Comparison of ENCODE assay signal across 14 cellular contexts in genomic region chr11:75592699-75593098, GRCh38. TPM values are rescaled to one million over a fixed set of nuclear protein-coding genes. Genes with fewer than 3 reads are reported as not detected.
A peak's percentile ranks its signal among the peaks of the same experiment; 100 is the strongest.
DNase-seq lines count a peak whose midpoint lies in the region; ATAC-seq and TF ChIP-seq lines count a peak whose summit lies in the region.
"Had no signal": no experiment of that assay in that cellular context is flagged by ENCODE, and none has a peak within 500 bp of the region (broad histone marks: within the 10 kb centered on the region; RNA-seq: fewer than 3 reads in every experiment).

No MANE protein-coding gene starts in this region.

- no peak for TF ChIP-seq CTCF in natural killer cell (IDR thresholded peaks at IDR 0.05)
- no peak for TF ChIP-seq CTCF in colonic mucosa (IDR thresholded peaks at IDR 0.05)
- TF ChIP-seq CTCF in HFFc6 (IDR thresholded peaks at IDR 0.05): no peak

- H3K27ac ChIP-seq in colonic mucosa: no peak overlapping the region
- H3K27ac ChIP-seq: parathyroid adenoma, testis had no signal

- H3K27me3 Mint-ChIP-seq in natural killer cell treated with Interleukin-12 subunit alpha and Interleukin-12 subunit beta and Interleukin-15 and Interleukin-18, amount 100 ng/mL, for 72 hours: peaks cover 0 to 8% of the 10 kb centered on the region in 2 donors
- H3K27me3 Mint-ChIP-seq in natural killer cell (ENCODE audit: low read depth in 2 of 2): peaks cover 0 to 5% of the 10 kb centered on the region in 2 donors
- peaks cover 30% of the 10 kb centered on the region for H3K27me3 Mint-ChIP-seq in HFFc6 (ENCODE audit: insufficient read depth)

- peak overlapping the region in 1 of 2 donors; percentile 21 for H3K27ac Mint-ChIP-seq in natural killer cell treated with Interleukin-12 subunit alpha and Interleukin-12 subunit beta and Interleukin-15 and Interleukin-18, amount 100 ng/mL, for 72 hours
- H3K27ac Mint-ChIP-seq in natural killer cell (peak overlapping the region in 1 of 2 donors; percentile 30), HFFc6 (no peak overlapping the region)
- H3K27ac Mint-ChIP-seq: memory B cell; T-helper 2 cell treated with Interferon-gamma antibody and Interleukin-4, amounts not matched to agents 5 μg/mL and 100 μg/mL, for 36 hours had no signal

- no peaks in the 10 kb centered on the region for H3K27me3 ChIP-seq in colonic mucosa
- H3K27me3 ChIP-seq: testis had no signal

- peaks cover 15 to 18% of the 10 kb centered on the region in 2 donors for H3K4me1 Mint-ChIP-seq in natural killer cell treated with Interleukin-12 subunit alpha and Interleukin-12 subunit beta and Interleukin-15 and Interleukin-18, amount 100 ng/mL, for 72 hours (ENCODE audit: low read depth in 2 of 2)
- H3K4me1 Mint-ChIP-seq in natural killer cell: peaks cover 14 to 22% of the 10 kb centered on the region in 2 donors
- H3K4me1 Mint-ChIP-seq in HFFc6 (ENCODE audit: low read depth): no peaks in the 10 kb centered on the region

- H3K9ac ChIP-seq in colonic mucosa (ENCODE audit: low read depth in 2 of 2, low read length in 2 of 2): no peak overlapping the region
- H3K9ac ChIP-seq: parathyroid adenoma had no signal

- no peaks in the 10 kb centered on the region for H3K4me1 ChIP-seq in colonic mucosa
- H3K4me1 ChIP-seq: parathyroid adenoma, testis had no signal

- H3K36me3 Mint-ChIP-seq in natural killer cell treated with Interleukin-12 subunit alpha and Interleukin-12 subunit beta and Interleukin-15 and Interleukin-18, amount 100 ng/mL, for 72 hours: no peaks in the 10 kb centered on the region
- no peaks in the 10 kb centered on the region for H3K36me3 Mint-ChIP-seq in natural killer cell
- H3K36me3 Mint-ChIP-seq in HFFc6 (ENCODE audit: low read depth): no peaks in the 10 kb centered on the region
- H3K36me3 Mint-ChIP-seq: memory B cell had no signal

- H3K36me3 ChIP-seq in colonic mucosa: no peaks in the 10 kb centered on the region

- DNase-seq in natural killer cell treated with Interleukin-12 subunit alpha and Interleukin-12 subunit beta and Interleukin-15 and Interleukin-18, amount 100 ng/mL, for 72 hours (ENCODE audit: low spot score): no peak
- DNase-seq in natural killer cell (no peak), NCI-H345 treated with DMSO at 0.1 percent for 48 hours (lab: John Stamatoyannopoulos, UW; ENCODE audit: unreplicated experiment) (peak; percentile 55), colonic mucosa (peak; percentile 61), HFFc6 (no peak)
- DNase-seq in stimulated activated CD4-positive, alpha-beta T cell treated with anti-CD3 and anti-CD28 coated beads, Interleukin-4, amount 100 ng/mL, for 4 hours: no peak
- DNase-seq: activated CD4-positive, alpha-beta T cell treated with anti-CD3 and anti-CD28 coated beads for 48 hours; NCI-H446 treated with DMSO at 0.1 percent for 48 hours; testis had no signal

- H3K9me3 ChIP-seq in colonic mucosa: no peaks in the 10 kb centered on the region
- H3K9me3 ChIP-seq: testis had no signal

- H3K9me3 Mint-ChIP-seq in natural killer cell treated with Interleukin-12 subunit alpha and Interleukin-12 subunit beta and Interleukin-15 and Interleukin-18, amount 100 ng/mL, for 72 hours: no peaks in the 10 kb centered on the region
- H3K9me3 Mint-ChIP-seq in natural killer cell: no peaks in the 10 kb centered on the region
- H3K9me3 Mint-ChIP-seq in HFFc6: no peaks in the 10 kb centered on the region
- H3K9me3 Mint-ChIP-seq: memory B cell; T-helper 2 cell treated with Interferon-gamma antibody and Interleukin-4, amounts not matched to agents 5 μg/mL and 100 μg/mL, for 36 hours had no signal

- H3K4me3 ChIP-seq in colonic mucosa: no peak overlapping the region
- H3K4me3 ChIP-seq: testis had no signal

- intact Hi-C loops in natural killer cell (cut with micrococcal nuclease): no loop called here
- intact Hi-C loops in colonic mucosa (cut with DNase I): no loop called here

- no peak for ATAC-seq in natural killer cell treated with Interleukin-12 subunit alpha and Interleukin-12 subunit beta and Interleukin-15 and Interleukin-18, amount 100 ng/mL, for 72 hours
- ATAC-seq in natural killer cell (no peak), GM18868 (IDR thresholded peaks at IDR 0.05; ENCODE audit: unreplicated experiment) (no peak), GM19463 (IDR thresholded peaks at IDR 0.05; ENCODE audit: unreplicated experiment) (no peak)

- H3K4me3 Mint-ChIP-seq in natural killer cell treated with Interleukin-12 subunit alpha and Interleukin-12 subunit beta and Interleukin-15 and Interleukin-18, amount 100 ng/mL, for 72 hours: peak overlapping the region; percentile 30
- H3K4me3 Mint-ChIP-seq in natural killer cell (no peak overlapping the region), HFFc6 (no peak overlapping the region)
- H3K4me3 Mint-ChIP-seq: memory B cell; T-helper 2 cell treated with Interferon-gamma antibody and Interleukin-4, amounts not matched to agents 5 μg/mL and 100 μg/mL, for 36 hours had no signal

RNA-seq across cellular contexts. Expression of gene SERPINH1, which starts 30.6 kb away (rescaled TPM):
- 1 to 10 TPM; 4.4 to 6.4 TPM for total RNA-seq in natural killer cell treated with Interleukin-12 subunit alpha and Interleukin-12 subunit beta and Interleukin-15 and Interleukin-18, amount 100 ng/mL, for 72 hours
- total RNA-seq in natural killer cell (1 to 10 TPM; 5.4 to 8.8 (median 7.2) TPM), colonic mucosa (100 to 1,000 TPM in 1 of 2 donors, 10 to 100 TPM in 1; 66.3 to 136 TPM)
- total RNA-seq in HFFc6 (2021; fragmentation: NEBNext Ultra II Directional; extraction: Animal tissue kit (Norgen Biotek cat#: 25700)): 100 to 1,000 TPM; 527 to 680 (median 557) TPM

Comparison
In these comparisons a context has a peak if more than half of its experiments do, and no peak if none do; other contexts are left out.
1. DNase-seq: peak in NCI-H345 treated with DMSO at 0.1 percent for 48 hours (single experiment) and colonic mucosa (single experiment); none in natural killer cell treated with Interleukin-12 subunit alpha and Interleukin-12 subunit beta and Interleukin-15 and Interleukin-18, amount 100 ng/mL, for 72 hours (single experiment), natural killer cell (single experiment), stimulated activated CD4-positive, alpha-beta T cell treated with anti-CD3 and anti-CD28 coated beads, Interleukin-4, amount 100 ng/mL, for 4 hours (0 of 2) and HFFc6 (single experiment).
2. RNA of gene SERPINH1, which starts 30.6 kb away (total RNA-seq): 527 to 680 TPM in HFFc6 and 66.3 to 136 TPM in colonic mucosa; 5.4 to 8.8 TPM in natural killer cell and 4.4 to 6.4 TPM in natural killer cell treated with Interleukin-12 subunit alpha and Interleukin-12 subunit beta and Interleukin-15 and Interleukin-18, amount 100 ng/mL, for 72 hours; every median in the first group is over 4 times any median in the second.